In the genomic region with DNA sequence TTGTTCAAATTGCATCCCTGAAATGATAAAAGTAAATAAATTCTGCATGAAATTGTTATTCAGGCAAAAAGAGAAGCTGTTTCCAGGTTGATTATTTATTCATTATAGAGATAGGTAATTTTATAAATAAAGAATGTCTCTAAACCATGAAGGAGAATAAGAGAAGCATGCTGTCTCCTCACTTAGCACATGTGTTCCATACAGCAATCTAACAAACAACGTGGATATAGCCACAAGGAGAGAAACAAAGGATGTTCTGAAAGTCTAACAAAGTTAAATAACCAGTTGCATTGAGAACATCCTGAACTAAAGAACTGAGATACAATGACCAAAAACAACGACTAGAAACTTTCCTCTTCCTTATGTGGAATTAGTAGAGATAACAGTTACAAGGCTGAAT, we compare ENCODE assay signal across 29 cellular contexts.
"Had no signal": no experiment of that assay in that cellular context is flagged by ENCODE, and none has a peak within 500 bp of the region (broad histone marks: within the 10 kb centered on the region; RNA-seq: fewer than 3 reads in every experiment).

No MANE protein-coding gene starts in this region.

- FAIRE-seq: colon, endometrium, endothelial cell of umbilical vein, frontal cortex had no signal

- DNase-seq: colonic mucosa; cortex of kidney; dermis blood vessel endothelial cell; dorsolateral prefrontal cortex; effector CD4-positive, alpha-beta T cell; effector CD8-positive, alpha-beta T cell; effector memory CD4-positive, alpha-beta T cell; effector memory CD8-positive, alpha-beta T cell; endodermal cell; erythroblast; esophagus squamous epithelium; foreskin fibroblast; foreskin keratinocyte; foreskin melanocyte; gastrocnemius medialis; glutamatergic neuron; head of caudate nucleus; heart left ventricle; heart right ventricle had no signal

- H3K27me3 Mint-ChIP-seq: dendritic cell treated with granulocyte-macrophage colony-stimulating factor and Interleukin-4, amounts not matched to agents 40 ng/mL and 50 ng/mL, for 4 days; effector memory CD8-positive, alpha-beta T cell had no signal

- H3K4me1 Mint-ChIP-seq: endodermal cell had no signal

- H3K9me3 Mint-ChIP-seq: dendritic cell treated with granulocyte-macrophage colony-stimulating factor and Interleukin-4, amounts not matched to agents 40 ng/mL and 50 ng/mL, for 4 days; effector memory CD8-positive, alpha-beta T cell; endodermal cell had no signal

- H3K27ac ChIP-seq: colonic mucosa, coronary artery, dorsolateral prefrontal cortex, epithelial cell of prostate, esophagus muscularis mucosa, esophagus squamous epithelium, foreskin keratinocyte, gastrocnemius medialis, gastroesophageal sphincter, heart left ventricle, heart right ventricle had no signal

- H3K9me3 ChIP-seq: colonic mucosa, esophagus muscularis mucosa, esophagus squamous epithelium, gastrocnemius medialis, gastroesophageal sphincter had no signal

- ATAC-seq: effector memory CD8-positive, alpha-beta T cell; esophagus mucosa; foreskin keratinocyte; gastrocnemius medialis; gastroesophageal sphincter; heart left ventricle; heart right ventricle had no signal

- H3K4me3 ChIP-seq: colonic mucosa, coronary artery, dorsolateral prefrontal cortex, esophagus muscularis mucosa, esophagus squamous epithelium, gastrocnemius medialis, gastroesophageal sphincter, heart left ventricle, heart right ventricle had no signal

- H3K4me1 ChIP-seq: colonic mucosa, esophagus muscularis mucosa, esophagus squamous epithelium, foreskin keratinocyte, gastrocnemius medialis, gastroesophageal sphincter had no signal

- H3K27me3 ChIP-seq: colonic mucosa, dorsolateral prefrontal cortex, esophagus muscularis mucosa, esophagus squamous epithelium, foreskin keratinocyte, gastrocnemius medialis, gastroesophageal sphincter, heart left ventricle, heart right ventricle had no signal

- H3K36me3 ChIP-seq: colonic mucosa, gastrocnemius medialis, gastroesophageal sphincter had no signal

- H3K4me3 Mint-ChIP-seq: dendritic cell treated with granulocyte-macrophage colony-stimulating factor and Interleukin-4, amounts not matched to agents 40 ng/mL and 50 ng/mL, for 4 days; effector memory CD8-positive, alpha-beta T cell; endodermal cell had no signal

- H3K27ac Mint-ChIP-seq: dendritic cell treated with granulocyte-macrophage colony-stimulating factor and Interleukin-4, amounts not matched to agents 40 ng/mL and 50 ng/mL, for 4 days; effector memory CD8-positive, alpha-beta T cell; endodermal cell had no signal
